Comparison of ENCODE assay signal across 12 cellular contexts in genomic region chr22:25076281-25076680, GRCh38.
DNase-seq lines count a peak whose midpoint lies in the region; ATAC-seq, FAIRE-seq and TF ChIP-seq lines count a peak whose summit lies in the region.
"Had no signal": no experiment of that assay in that cellular context is flagged by ENCODE, and none has a peak within 500 bp of the region (broad histone marks: within the 10 kb centered on the region; RNA-seq: fewer than 3 reads in every experiment).

No MANE protein-coding gene starts in this region.

- H2BK120ac ChIP-seq in mesendoderm (ENCODE audit: low read depth, low read length): no peak overlapping the region

- H3K4me1 Mint-ChIP-seq in stimulated activated naive CD8-positive, alpha-beta T cell treated with anti-CD3 and anti-CD28 coated beads, Interleukin-15, amount 100 ng/mL, for 72 hours: peaks cover 97% of the 10 kb centered on the region

- H3K9ac ChIP-seq in mesendoderm (ENCODE audit: low read length) (no peak overlapping the region), HepG2 (ENCODE audit: insufficient read depth, low read depth, low read length) (no peak overlapping the region)

- H3K4me3 Mint-ChIP-seq in stimulated activated naive CD8-positive, alpha-beta T cell treated with anti-CD3 and anti-CD28 coated beads, Interleukin-15, amount 100 ng/mL, for 72 hours: peak overlapping the region; percentile 67 to 73

- H3K4me3 ChIP-seq in mesendoderm (ENCODE audit: low read length): no peak overlapping the region
- no peak overlapping the region for H3K4me3 ChIP-seq in HepG2 (replicated peaks in 1 of 3; ENCODE audit: insufficient read depth in 1 of 3, low read depth in 2 of 3, low read length in 3 of 3)
- H3K4me3 ChIP-seq: adrenal gland had no signal

- H3K9me3 Mint-ChIP-seq in stimulated activated naive CD8-positive, alpha-beta T cell treated with anti-CD3 and anti-CD28 coated beads, Interleukin-15, amount 100 ng/mL, for 72 hours: no peaks in the 10 kb centered on the region

- in situ Hi-C loops in HepG2 (cut with HindIII; ENCODE audit: extremely low pct_ligation_motif_present, low pct_unique_long_range_greater_than_20kb): loop anchor here (10.0 kb wide), 1 partner anchor 259 kb away; no protein-coding TSS in a partner anchor

- H3K9me3 ChIP-seq in HepG2 (ENCODE audit: low read length): no peaks in the 10 kb centered on the region
- H3K9me3 ChIP-seq: adrenal gland had no signal

- BruUV-seq in HepG2 (replicated peaks; lab: Mats Ljungman, UMichigan): no TSS peak

- H3K4me2 ChIP-seq in mesendoderm (ENCODE audit: low read length): no peak overlapping the region
- no peak overlapping the region for H3K4me2 ChIP-seq in HepG2 (ENCODE audit: low read depth, low read length)

- H3K18ac ChIP-seq in mesendoderm (ENCODE audit: low read length): no peak overlapping the region

- H4K20me1 ChIP-seq in HepG2 (ENCODE audit: insufficient read depth, low read length): no peaks in the 10 kb centered on the region

- no peak for FAIRE-seq in HepG2 (lab: Jason Lieb, UNC)

- H3K79me1 ChIP-seq in mesendoderm (ENCODE audit: low read length): no peaks in the 10 kb centered on the region

- H2BK5ac ChIP-seq in mesendoderm (ENCODE audit: low read length): no peak overlapping the region

- H3K56ac ChIP-seq in mesendoderm (ENCODE audit: low read length): no peak overlapping the region

- H3K27ac Mint-ChIP-seq in stimulated activated naive CD8-positive, alpha-beta T cell treated with anti-CD3 and anti-CD28 coated beads, Interleukin-15, amount 100 ng/mL, for 72 hours: peak overlapping the region; percentile 79 to 86

- CTCF ChIA-PET in HepG2 (lab: Yijun Ruan, JAX; ENCODE audit: low intra/inter-chr PET ratio, low total read pairs): no interaction called here

- intact Hi-C loops in HepG2 (cut with micrococcal nuclease; ENCODE audit: unreplicated experiment): no loop called here

- no CpG with 5 or more reads among the region's 5 CpGs for WGBS in mesendoderm (ENCODE audit: extremely low coverage, insufficient coverage, low lambda C conversion rate)
- WGBS in HepG2 (ENCODE audit: low lambda C conversion rate): 95% methylated on average over 3 of the region's 5 CpGs

- no peak overlapping the region for H2AFZ ChIP-seq in HepG2 (ENCODE audit: low read length)

- no peak overlapping the region for H4K8ac ChIP-seq in mesendoderm (ENCODE audit: low read depth, low read length)

- H3K27me3 ChIP-seq in mesendoderm (ENCODE audit: insufficient read depth, low read length, poor library complexity) (no peaks in the 10 kb centered on the region), HepG2 (ENCODE audit: control insufficient read depth in 1 of 2, insufficient read depth in 2 of 2, low read length in 2 of 2) (no peaks in the 10 kb centered on the region)
- H3K27me3 ChIP-seq: adrenal gland had no signal

- no peak overlapping the region for H3K23ac ChIP-seq in mesendoderm (ENCODE audit: low read length)

- no peak overlapping the region for H4K5ac ChIP-seq in mesendoderm (ENCODE audit: low read length)

- POLR2A ChIA-PET in HepG2 (lab: Yijun Ruan, JAX): no interaction called here

- H3K36me3 ChIP-seq in mesendoderm (ENCODE audit: control insufficient read depth, insufficient read depth, low read length): no peaks in the 10 kb centered on the region
- no peaks in the 10 kb centered on the region; a peak in 1 of 5 replicates for H3K36me3 ChIP-seq in HepG2 (replicated peaks in 1 of 2; ENCODE audit: control insufficient read depth in 1 of 2, insufficient read depth in 2 of 2, low read length in 2 of 2)
- H3K36me3 ChIP-seq: adrenal gland had no signal

- H3K79me2 ChIP-seq in mesendoderm (ENCODE audit: control insufficient read depth, insufficient read depth, low read length): no peaks in the 10 kb centered on the region
- no peaks in the 10 kb centered on the region for H3K79me2 ChIP-seq in HepG2 (ENCODE audit: insufficient read depth, low read length)

- H2AK5ac ChIP-seq in mesendoderm (ENCODE audit: low read length): no peak overlapping the region

- no peak for TF ChIP-seq POLR2A in HepG2 (IDR thresholded peaks at IDR 0.05; ENCODE audit: insufficient read depth in 1 of 2, low read depth in 2 of 2, low read length in 2 of 2)

- no peak for TF ChIP-seq EP300 in HepG2 (IDR thresholded peaks at IDR 0.05; ENCODE audit: low read depth in 2 of 2, low read length in 2 of 2)
- TF ChIP-seq EP300 in HepG2 (CRISPR knock-in tag; IDR thresholded peaks at IDR 0.05; ENCODE audit: borderline replicate concordance): no peak

- H3K4ac ChIP-seq in mesendoderm (ENCODE audit: low read depth, low read length): no peak overlapping the region

- TF ChIP-seq CTCF in HepG2 (CRISPR knock-in tag; IDR thresholded peaks at IDR 0.05): no peak

- no peaks in the 10 kb centered on the region for H3K27me3 Mint-ChIP-seq in stimulated activated naive CD8-positive, alpha-beta T cell treated with anti-CD3 and anti-CD28 coated beads, Interleukin-15, amount 100 ng/mL, for 72 hours

- no peak overlapping the region for H3K27ac ChIP-seq in mesendoderm (ENCODE audit: low read depth, low read length)
- no peak overlapping the region for H3K27ac ChIP-seq in HepG2 (ENCODE audit: extremely low read length, insufficient read depth, low read length)
- H3K27ac ChIP-seq: adrenal gland had no signal

- DNase-seq in activated T-cell treated with anti-CD3 and anti-CD28 coated beads for 24 hours (ENCODE audit: low read depth): peak; percentile 55
- DNase-seq in activated T-cell treated with anti-CD3 and anti-CD28 coated beads, Interleukin-2, amount 50 U/mL, for 1 hour: no peak
- DNase-seq in activated T-cell treated with anti-CD3 and anti-CD28 coated beads for 4 hours: peak; percentile 38
- peak; percentile 32 for DNase-seq in mesendoderm
- DNase-seq in stimulated activated naive CD8-positive, alpha-beta T cell treated with anti-CD3 and anti-CD28 coated beads, Interleukin-15, amount 100 ng/mL, for 72 hours: peak; percentile 53 to 73
- no peak for DNase-seq in HepG2 (ENCODE audit: low spot score)
- no peak for DNase-seq in AG08395 (ENCODE audit: low spot score)
- DNase-seq in NCI-H526 (lab: John Stamatoyannopoulos, UW): no peak
- DNase-seq: ACHN, NCI-H1092 treated with DMSO at 0.1 percent for 48 hours, NCI-H526 treated with DMSO at 0.1 percent for 48 hours had no signal

- no peaks in the 10 kb centered on the region for H3K4me1 ChIP-seq in mesendoderm (ENCODE audit: control insufficient read depth, low read depth, low read length)
- H3K4me1 ChIP-seq in HepG2 (ENCODE audit: insufficient read depth, low read length): no peaks in the 10 kb centered on the region

- no peak overlapping the region for H2BK15ac ChIP-seq in mesendoderm (replicated peaks; ENCODE audit: low read depth)

- ATAC-seq in stimulated activated naive CD8-positive, alpha-beta T cell treated with anti-CD3 and anti-CD28 coated beads, Interleukin-15, amount 100 ng/mL, for 72 hours: peak; percentile 87
- ATAC-seq in HepG2: no peak

- no peak for TF ChIP-seq RAD21 in HepG2 (CRISPR knock-in tag; IDR thresholded peaks at IDR 0.05)

TF ChIP-seq in HepG2, 621 proteins besides CTCF, POLR2A, EP300 and RAD21 (continues in another document):
- TF ChIP-seq MEIS2 (CRISPR knock-in tag; IDR thresholded peaks at IDR 0.05) (no peak), CBX1 (IDR thresholded peaks at IDR 0.05; ENCODE audit: low read depth) (no peak), FOXO4 (CRISPR knock-in tag; conservative IDR thresholded peaks at IDR 0.05) (no peak), NR2F1 (CRISPR knock-in tag; IDR thresholded peaks at IDR 0.05) (no peak), SRSF9 (IDR thresholded peaks at IDR 0.05; ENCODE audit: borderline replicate concordance, insufficient read depth, low read depth, low read length, poor library complexity, severe bottlenecking) (no peak), MLX (CRISPR knock-in tag; IDR thresholded peaks at IDR 0.05) (no peak), FOXP1 (IDR thresholded peaks at IDR 0.05) (no peak), FOXP1 (CRISPR knock-in tag; IDR thresholded peaks at IDR 0.05) (no peak), RXRA (CRISPR knock-in tag; IDR thresholded peaks at IDR 0.05) (no peak), LBX2 (CRISPR knock-in tag; IDR thresholded peaks at IDR 0.05; ENCODE audit: borderline replicate concordance) (no peak), FOSL1 (CRISPR knock-in tag; IDR thresholded peaks at IDR 0.05; ENCODE audit: borderline replicate concordance) (no peak)
- TF ChIP-seq, protein P1, sequence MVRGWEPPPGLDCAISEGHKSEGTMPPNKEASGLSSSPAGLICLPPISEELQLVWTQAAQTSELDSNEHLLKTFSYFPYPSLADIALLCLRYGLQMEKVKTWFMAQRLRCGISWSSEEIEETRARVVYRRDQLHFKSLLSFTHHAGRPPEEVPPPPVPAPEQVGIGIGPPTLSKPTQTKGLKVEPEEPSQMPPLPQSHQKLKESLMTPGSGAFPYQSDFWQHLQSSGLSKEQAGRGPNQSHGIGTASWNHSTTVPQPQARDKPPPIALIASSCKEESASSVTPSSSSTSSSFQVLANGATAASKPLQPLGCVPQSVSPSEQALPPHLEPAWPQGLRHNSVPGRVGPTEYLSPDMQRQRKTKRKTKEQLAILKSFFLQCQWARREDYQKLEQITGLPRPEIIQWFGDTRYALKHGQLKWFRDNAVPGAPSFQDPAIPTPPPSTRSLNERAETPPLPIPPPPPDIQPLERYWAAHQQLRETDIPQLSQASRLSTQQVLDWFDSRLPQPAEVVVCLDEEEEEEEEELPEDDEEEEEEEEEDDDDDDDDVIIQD (CRISPR knock-in tag; IDR thresholded peaks at IDR 0.05; ENCODE audit: low read depth): no peak

Comparison
In these comparisons a context has a peak if more than half of its experiments do, and no peak if none do; other contexts are left out.
1. DNase-seq: peak in activated T-cell treated with anti-CD3 and anti-CD28 coated beads for 24 hours (single experiment), activated T-cell treated with anti-CD3 and anti-CD28 coated beads for 4 hours (single experiment), mesendoderm (single experiment) and stimulated activated naive CD8-positive, alpha-beta T cell treated with anti-CD3 and anti-CD28 coated beads, Interleukin-15, amount 100 ng/mL, for 72 hours (2 of 2); none in activated T-cell treated with anti-CD3 and anti-CD28 coated beads, Interleukin-2, amount 50 U/mL, for 1 hour (single experiment), HepG2 (single experiment), AG08395 (single experiment) and NCI-H526 (0 of 2).